12 cellular contexts compared by ENCODE assay signal in genomic region chr7:26858229-26858568, GRCh38. TPM values are rescaled to one million over a fixed set of nuclear protein-coding genes. Genes with fewer than 3 reads are reported as not detected.
DNase-seq lines count a peak whose midpoint lies in the region; ATAC-seq and TF ChIP-seq lines count a peak whose summit lies in the region.
"Had no signal": no experiment of that assay in that cellular context is flagged by ENCODE, and none has a peak within 500 bp of the region (broad histone marks: within the 10 kb centered on the region; RNA-seq: fewer than 3 reads in every experiment).

No MANE protein-coding gene starts in this region.

- H3K4me3 Mint-ChIP-seq in endothelial cell (ENCODE audit: unreplicated experiment) = peak overlapping the region; percentile 79
- H3K4me3 Mint-ChIP-seq: CD8-positive, alpha-beta T cell had no signal

- H3K9ac ChIP-seq in OCI-LY3 (ENCODE audit: low read length) = no peak overlapping the region; the same call in 1 of the 2 replicates

- peak overlapping the region; percentile 76 for H3K4me3 ChIP-seq in OCI-LY3 (ENCODE audit: low read length)
- H3K4me3 ChIP-seq in muscle layer of duodenum (ENCODE audit: low read depth in 1 of 2, low read length in 2 of 2) = peak overlapping the region; percentile 43 to 56
- H3K4me3 ChIP-seq in upper lobe of right lung = peak overlapping the region; percentile 46
- no peak overlapping the region for H3K4me3 ChIP-seq in ovary

- H3K4me1 ChIP-seq in OCI-LY3 (ENCODE audit: low read length) (peaks cover 50% of the 10 kb centered on the region), muscle layer of duodenum (ENCODE audit: control insufficient read depth in 1 of 2, insufficient read depth in 2 of 2, low read length in 2 of 2) (peaks cover 3 to 20% of the 10 kb centered on the region in 2 donors), upper lobe of right lung (peaks cover 27% of the 10 kb centered on the region), ovary (ENCODE audit: insufficient read depth) (peaks cover 6% of the 10 kb centered on the region)

- intact Hi-C loops in upper lobe of right lung (cut with DNase I) = loop anchor here (5.0 to 10.0 kb wide), 2 partner anchors 247 to 264 kb away; partner anchors contain the start of gene HOXA2
- intact Hi-C loops in ovary (cut with DNase I) = loop anchor here in 2 of 4 donors (5.0 kb wide), 2 partner anchors 274 to 284 kb away; partner anchors contain the start of genes HOXA4 (in 1 of the 2) and HOXA5 (in 1 of the 2)

- peaks cover 21% of the 10 kb centered on the region for H3K4me1 Mint-ChIP-seq in endothelial cell (ENCODE audit: unreplicated experiment)

- no peak for TF ChIP-seq EP300 in ovary (IDR thresholded peaks at IDR 0.05)

- no peak for DNase-seq in endothelial cell (ENCODE audit: low spot score)
- DNase-seq in upper lobe of right lung = no peak
- DNase-seq in ovary = no peak
- DNase-seq: CD8-positive, alpha-beta T cell; NCI-H1417 treated with DMSO at 0.1 percent for 48 hours; stimulated activated CD4-positive, alpha-beta T cell treated with anti-CD3 and anti-CD28 coated beads, Interleukin-15, amount 100 ng/mL, for 24 hours; WERI-Rb-1 had no signal

- no peaks in the 10 kb centered on the region for H3K9me3 Mint-ChIP-seq in endothelial cell (ENCODE audit: unreplicated experiment)
- H3K9me3 Mint-ChIP-seq: CD8-positive, alpha-beta T cell had no signal

- peaks cover 53% of the 10 kb centered on the region for H3K79me2 ChIP-seq in OCI-LY3 (ENCODE audit: low read length)

- H3K27me3 Mint-ChIP-seq in endothelial cell (ENCODE audit: unreplicated experiment) = peaks cover 3% of the 10 kb centered on the region

- H3K9me3 ChIP-seq in OCI-LY3 (ENCODE audit: insufficient read depth, low read length) = no peaks in the 10 kb centered on the region
- no peaks in the 10 kb centered on the region for H3K9me3 ChIP-seq in muscle layer of duodenum (ENCODE audit: control insufficient read depth in 1 of 2, low read length in 2 of 2)
- H3K9me3 ChIP-seq in upper lobe of right lung = no peaks in the 10 kb centered on the region
- no peaks in the 10 kb centered on the region for H3K9me3 ChIP-seq in ovary

- no peak for TF ChIP-seq POLR2A in ovary (IDR thresholded peaks at IDR 0.05)

- H3K27ac ChIP-seq in OCI-LY3 (ENCODE audit: low read length) (no peak overlapping the region), muscle layer of duodenum (ENCODE audit: low read length) (peak overlapping the region; percentile 83), upper lobe of right lung (peak overlapping the region; percentile 86), ovary (no peak overlapping the region)
- H3K27ac ChIP-seq: WERI-Rb-1 had no signal

- no peak overlapping the region for H2AFZ ChIP-seq in OCI-LY3 (ENCODE audit: low read depth, low read length)

- no peaks in the 10 kb centered on the region for H3K27me3 ChIP-seq in OCI-LY3 (ENCODE audit: low read depth, low read length)
- no peaks in the 10 kb centered on the region for H3K27me3 ChIP-seq in muscle layer of duodenum (ENCODE audit: low read depth, low read length)
- no peaks in the 10 kb centered on the region for H3K27me3 ChIP-seq in upper lobe of right lung
- H3K27me3 ChIP-seq in ovary = no peaks in the 10 kb centered on the region

- peaks cover 3% of the 10 kb centered on the region for H3K36me3 ChIP-seq in OCI-LY3 (replicated peaks; ENCODE audit: low read depth, low read length)
- no peaks in the 10 kb centered on the region for H3K36me3 ChIP-seq in muscle layer of duodenum (ENCODE audit: control insufficient read depth in 1 of 2, insufficient read depth in 2 of 2, low read length in 2 of 2)
- H3K36me3 ChIP-seq in upper lobe of right lung = no peaks in the 10 kb centered on the region
- no peaks in the 10 kb centered on the region for H3K36me3 ChIP-seq in ovary
- H3K36me3 ChIP-seq: WERI-Rb-1 had no signal

- H3K27ac Mint-ChIP-seq in endothelial cell (ENCODE audit: unreplicated experiment) = no peak overlapping the region
- H3K27ac Mint-ChIP-seq: CD8-positive, alpha-beta T cell; naive thymus-derived CD8-positive, alpha-beta T cell had no signal

- no peak for TF ChIP-seq CTCF in OCI-LY3 (IDR thresholded peaks at IDR 0.05; ENCODE audit: low read depth, low read length)
- TF ChIP-seq CTCF in endothelial cell (IDR thresholded peaks at IDR 0.05; ENCODE audit: unreplicated experiment) = no peak
- no peak for TF ChIP-seq CTCF in upper lobe of right lung (IDR thresholded peaks at IDR 0.05)
- no peak for TF ChIP-seq CTCF in ovary (IDR thresholded peaks at IDR 0.05)

- peaks cover 35% of the 10 kb centered on the region for H4K20me1 ChIP-seq in OCI-LY3 (ENCODE audit: insufficient read depth, low read length)

- whole genome bisulfite sequencing in ovary, 3 donors = 48 to 62% (median 58%) methylated on average over 4 of the region's 4 CpGs

- ATAC-seq in upper lobe of right lung (no peak), HG03159 (IDR thresholded peaks at IDR 0.05; ENCODE audit: unreplicated experiment) (no peak), HG02870 (IDR thresholded peaks at IDR 0.05; ENCODE audit: unreplicated experiment) (no peak)
- ATAC-seq: CD8-positive, alpha-beta T cell had no signal

- H3K4me2 ChIP-seq in OCI-LY3 (ENCODE audit: low read length) = peak overlapping the region; percentile 98

- no peaks in the 10 kb centered on the region for H3K36me3 Mint-ChIP-seq in endothelial cell (ENCODE audit: low read depth, unreplicated experiment)
- H3K36me3 Mint-ChIP-seq: CD8-positive, alpha-beta T cell had no signal

RNA-seq across cellular contexts. Expression of gene SKAP2, which starts 6.2 kb away (rescaled TPM):
- total RNA-seq in endothelial cell (ENCODE audit: unreplicated experiment) (24.7 TPM), upper lobe of right lung (59.1 TPM), ovary (10 to 100 TPM; 17.1 to 40.8 (median 20.0) TPM)
- 10 to 100 TPM in 1 of 2 donors, 1 to 10 TPM in 1; 8.6 to 26.6 TPM for polyA plus RNA-seq in ovary

Comparison
In these comparisons a context has a peak if more than half of its experiments do, and no peak if none do; other contexts are left out.
1. H3K27ac ChIP-seq: peak in muscle layer of duodenum (single experiment) and upper lobe of right lung (single experiment); none in OCI-LY3 (single experiment) and ovary (0 of 2).